ENCODE assay signal across 22 cellular contexts in the genomic region with DNA sequence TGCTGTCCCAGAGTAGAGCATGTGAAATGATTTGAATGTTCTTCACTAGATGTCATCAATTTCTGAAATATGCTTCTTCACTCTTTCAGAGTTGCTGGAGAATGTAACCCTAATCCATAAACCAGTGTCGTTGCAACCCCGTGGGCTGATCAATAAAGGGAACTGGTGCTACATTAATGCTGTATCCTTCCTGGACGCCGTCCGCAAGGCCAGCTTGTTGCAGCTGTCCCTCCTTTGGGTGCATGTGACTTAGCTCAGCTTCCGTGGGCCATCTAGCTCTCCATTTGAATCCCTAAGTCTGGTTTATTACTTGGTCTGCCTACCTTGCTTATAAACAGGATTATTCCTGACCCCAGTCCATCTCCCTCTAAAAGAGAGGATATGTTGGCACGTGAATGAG. TPM values are rescaled to one million over a fixed set of nuclear protein-coding genes. Genes with fewer than 3 reads are reported as not detected.
DNase-seq lines count a peak whose midpoint lies in the region; ATAC-seq lines count a peak whose summit lies in the region.
"Had no signal": no experiment of that assay in that cellular context is flagged by ENCODE, and none has a peak within 500 bp of the region (broad histone marks: within the 10 kb centered on the region; RNA-seq: fewer than 3 reads in every experiment).

No MANE protein-coding gene starts in this region.

- H3K4me1 ChIP-seq in BLaER1: peaks cover 43% of the 10 kb centered on the region
- peaks cover 75% of the 10 kb centered on the region for H3K4me1 ChIP-seq in CD4-positive, alpha-beta memory T cell (ENCODE audit: insufficient read depth, low read length)
- H3K4me1 ChIP-seq in effector memory CD4-positive, alpha-beta T cell (ENCODE audit: control insufficient read depth, insufficient read depth, low read length, poor library complexity, severe bottlenecking): peaks cover 39% of the 10 kb centered on the region
- H3K4me1 ChIP-seq: breast epithelium, SJCRH30 had no signal

- intact Hi-C loops in CD4-positive, alpha-beta memory T cell (cut with micrococcal nuclease): no loop called here

- H3K36me3 ChIP-seq in BLaER1: peaks cover 82% of the 10 kb centered on the region
- H3K36me3 ChIP-seq in CD4-positive, alpha-beta memory T cell (ENCODE audit: insufficient read depth, low read length): peaks cover 27% of the 10 kb centered on the region
- peaks cover 10% of the 10 kb centered on the region for H3K36me3 ChIP-seq in effector memory CD4-positive, alpha-beta T cell (ENCODE audit: control insufficient read depth, insufficient read depth, low read length)
- H3K36me3 ChIP-seq: breast epithelium, ovary had no signal

- peak overlapping the region; percentile 78 to 98 (median 95) for H3K27ac Mint-ChIP-seq in CD4-positive, alpha-beta memory T cell
- H3K27ac Mint-ChIP-seq in naive thymus-derived CD8-positive, alpha-beta T cell: peak overlapping the region; percentile 51 to 95 (median 92)
- H3K27ac Mint-ChIP-seq: activated naive CD8-positive, alpha-beta T cell treated with anti-CD3 and anti-CD28 coated beads, Interleukin-2, amount 10 ng/mL, durations not matched to agents 7 days and 5 days had no signal

- H3K36me3 Mint-ChIP-seq in CD4-positive, alpha-beta memory T cell: peaks cover 32 to 35% of the 10 kb centered on the region in 2 donors
- peaks cover 0 to 34% (median 23%) of the 10 kb centered on the region in 3 donors for H3K36me3 Mint-ChIP-seq in naive thymus-derived CD8-positive, alpha-beta T cell

- POLR2A ChIA-PET in CD4-positive, alpha-beta memory T cell (lab: Charles Lee; ENCODE audit: partially characterized antibody): interaction anchor here (0.8 to 3.1 kb wide), 7 partner anchors 8 to 254 kb away, joined by 3 to 23 read pairs (median 5); a partner anchor contains a TSS
- POLR2A ChIA-PET in naive thymus-derived CD8-positive, alpha-beta T cell (lab: Charles Lee): interaction anchor here (1.1 kb wide), 1 partner anchor 21 kb away, joined by 3 read pairs; no protein-coding TSS in a partner anchor

- peak in 1 of 5 donors; percentile 33 for DNase-seq in CD4-positive, alpha-beta memory T cell
- DNase-seq in effector memory CD4-positive, alpha-beta T cell: no peak
- no peak for DNase-seq in naive thymus-derived CD8-positive, alpha-beta T cell
- no peak for DNase-seq in cerebellar nuclear complex (lab: John Stamatoyannopoulos, UW)
- DNase-seq in NCI-H2029 (lab: John Stamatoyannopoulos, UW): no peak
- no peak for DNase-seq in activated CD4-positive, alpha-beta T cell treated with anti-CD3 and anti-CD28 coated beads for 1 hour
- DNase-seq: activated naive CD8-positive, alpha-beta T cell treated with anti-CD3 and anti-CD28 coated beads, Interleukin-2, amount 10 ng/mL, durations not matched to agents 7 days and 5 days; activated T-cell treated with anti-CD3 and anti-CD28 coated beads for 4 hours; AML-193; DMS153; NCI-H2029 treated with DMSO at 0.1 percent for 48 hours; NCI-H510A treated with DMSO at 0.1 percent for 48 hours; ovary; SJCRH30; stimulated activated CD4-positive, alpha-beta T cell treated with anti-CD3 and anti-CD28 coated beads, Interleukin-4, amount 100 ng/mL, for 4 hours; stimulated activated CD8-positive, alpha-beta memory T cell treated with anti-CD3 and anti-CD28 coated beads, Interleukin-4, amount 100 ng/mL, for 48 hours; testis had no signal

- no peak overlapping the region for H3K27ac ChIP-seq in BLaER1
- H3K27ac ChIP-seq in CD4-positive, alpha-beta memory T cell (ENCODE audit: low read depth, low read length): peak overlapping the region; percentile 62
- peak overlapping the region; percentile 70 for H3K27ac ChIP-seq in effector memory CD4-positive, alpha-beta T cell (ENCODE audit: insufficient read depth, low read length, poor library complexity, severe bottlenecking)
- H3K27ac ChIP-seq: breast epithelium, ovary, SJCRH30, testis had no signal

- H3K9me3 Mint-ChIP-seq in CD4-positive, alpha-beta memory T cell: no peaks in the 10 kb centered on the region
- no peaks in the 10 kb centered on the region for H3K9me3 Mint-ChIP-seq in naive thymus-derived CD8-positive, alpha-beta T cell
- H3K9me3 Mint-ChIP-seq: activated naive CD8-positive, alpha-beta T cell treated with anti-CD3 and anti-CD28 coated beads, Interleukin-2, amount 10 ng/mL, durations not matched to agents 7 days and 5 days; T-helper 2 cell treated with Interferon-gamma antibody and Interleukin-4, amounts not matched to agents 5 μg/mL and 100 μg/mL, for 36 hours had no signal

- no peak overlapping the region for H3K4me3 ChIP-seq in BLaER1
- H3K4me3 ChIP-seq in CD4-positive, alpha-beta memory T cell (ENCODE audit: low read length in 2 of 2): peak overlapping the region in 1 of 2 donors; percentile 16
- peak overlapping the region; percentile 14 for H3K4me3 ChIP-seq in effector memory CD4-positive, alpha-beta T cell (ENCODE audit: insufficient read depth, low read depth, low read length, poor library complexity, severe bottlenecking)
- H3K4me3 ChIP-seq: breast epithelium, ovary, SJCRH30, skin epidermis, testis had no signal

- peaks cover 100% of the 10 kb centered on the region for H4K20me1 ChIP-seq in BLaER1

- peaks cover 59 to 82% (median 72%) of the 10 kb centered on the region in 4 donors for H3K4me1 Mint-ChIP-seq in CD4-positive, alpha-beta memory T cell
- H3K4me1 Mint-ChIP-seq in naive thymus-derived CD8-positive, alpha-beta T cell: peaks cover 36 to 77% (median 63%) of the 10 kb centered on the region in 4 donors

- peak overlapping the region; percentile 70 for H3K4me2 ChIP-seq in BLaER1

- H3K27me3 Mint-ChIP-seq in CD4-positive, alpha-beta memory T cell: no peaks in the 10 kb centered on the region
- H3K27me3 Mint-ChIP-seq in naive thymus-derived CD8-positive, alpha-beta T cell: no peaks in the 10 kb centered on the region
- H3K27me3 Mint-ChIP-seq: activated naive CD8-positive, alpha-beta T cell treated with anti-CD3 and anti-CD28 coated beads, Interleukin-2, amount 10 ng/mL, durations not matched to agents 7 days and 5 days had no signal

- H3K9me3 ChIP-seq in BLaER1: no peaks in the 10 kb centered on the region
- no peaks in the 10 kb centered on the region for H3K9me3 ChIP-seq in CD4-positive, alpha-beta memory T cell (ENCODE audit: control insufficient read depth in 1 of 2, low read length in 2 of 2)
- no peaks in the 10 kb centered on the region for H3K9me3 ChIP-seq in effector memory CD4-positive, alpha-beta T cell (ENCODE audit: control insufficient read depth, low read length)
- H3K9me3 ChIP-seq: breast epithelium, ovary, SJCRH30, testis had no signal

- peak overlapping the region; percentile 55 to 80 (median 74) for H3K4me3 Mint-ChIP-seq in CD4-positive, alpha-beta memory T cell
- peak overlapping the region; percentile 0 to 69 (median 60) for H3K4me3 Mint-ChIP-seq in naive thymus-derived CD8-positive, alpha-beta T cell
- H3K4me3 Mint-ChIP-seq: activated naive CD8-positive, alpha-beta T cell treated with anti-CD3 and anti-CD28 coated beads, Interleukin-2, amount 10 ng/mL, durations not matched to agents 7 days and 5 days; T-helper 2 cell treated with Interferon-gamma antibody and Interleukin-4, amounts not matched to agents 5 μg/mL and 100 μg/mL, for 36 hours had no signal

- no peak for ATAC-seq in naive thymus-derived CD8-positive, alpha-beta T cell
- ATAC-seq in HG03520 (IDR thresholded peaks at IDR 0.05; ENCODE audit: unreplicated experiment): no peak

- no peaks in the 10 kb centered on the region for H3K27me3 ChIP-seq in BLaER1
- H3K27me3 ChIP-seq in CD4-positive, alpha-beta memory T cell (ENCODE audit: insufficient read depth, low read length): no peaks in the 10 kb centered on the region
- H3K27me3 ChIP-seq in effector memory CD4-positive, alpha-beta T cell (replicated peaks; ENCODE audit: control insufficient read depth, insufficient read depth, low read length, poor library complexity, severe bottlenecking): no peaks in the 10 kb centered on the region
- H3K27me3 ChIP-seq: breast epithelium, ovary, SJCRH30, testis had no signal

- H3K9ac ChIP-seq in BLaER1: no peak overlapping the region; the same call in 1 of the 2 replicates

- CTCF ChIA-PET in CD4-positive, alpha-beta memory T cell (lab: Charles Lee; ENCODE audit: partially characterized antibody): interaction anchor here (1.0 to 3.9 kb wide), 7 partner anchors 10 to 213 kb away, joined by 3 to 32 read pairs (median 6); no protein-coding TSS in a partner anchor

RNA-seq across cellular contexts. Expression of a gene that starts 58.8 kb away (rescaled TPM):
- 10 to 100 TPM; 89.0 to 93.2 TPM for total RNA-seq in CD4-positive, alpha-beta memory T cell
- polyA plus RNA-seq in CD4-positive, alpha-beta memory T cell: 100 to 1,000 TPM; 269 to 419 TPM
- total RNA-seq in naive thymus-derived CD8-positive, alpha-beta T cell: 10 to 100 TPM; 79.5 to 87.3 TPM
- 10 to 100 TPM; 61.3 to 89.8 (median 80.7) TPM for polyA plus RNA-seq in naive thymus-derived CD8-positive, alpha-beta T cell
